Comparison of ENCODE assay signal across 1 cellular context in the genomic region with DNA sequence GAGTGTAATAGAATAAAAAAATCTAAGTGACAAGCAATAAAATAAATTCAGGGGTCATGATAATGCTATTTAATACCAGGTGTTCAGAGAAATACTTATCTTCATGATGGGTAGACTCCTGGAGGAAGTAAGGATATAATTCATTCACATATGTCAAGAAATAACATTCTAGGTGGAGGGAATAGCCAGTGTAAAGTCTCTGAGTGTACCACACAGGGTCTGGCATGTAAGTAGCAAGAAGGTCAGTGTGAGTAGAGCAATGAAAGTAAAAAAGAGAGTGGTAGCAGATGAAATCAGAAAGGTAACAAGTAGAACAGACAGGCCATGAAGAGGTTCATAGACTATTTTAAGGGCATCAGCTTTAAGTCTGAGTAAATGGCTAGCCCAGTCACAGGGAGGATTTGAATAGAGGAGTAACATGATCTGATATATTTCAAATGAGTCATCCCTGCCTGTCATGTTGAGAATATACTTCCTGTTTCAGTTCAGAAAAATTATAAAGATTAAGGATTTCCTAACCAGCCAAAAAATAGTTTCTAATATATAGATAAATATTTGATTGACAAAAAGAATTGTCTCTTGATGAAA.
TF ChIP-seq lines count a peak whose summit lies in the region.

No MANE protein-coding gene starts in this region.

TF ChIP-seq in GM23338, 12 proteins besides CTCF, POLR2A, EP300 and RAD21 (continued from another document):
- TF ChIP-seq, protein P1, sequence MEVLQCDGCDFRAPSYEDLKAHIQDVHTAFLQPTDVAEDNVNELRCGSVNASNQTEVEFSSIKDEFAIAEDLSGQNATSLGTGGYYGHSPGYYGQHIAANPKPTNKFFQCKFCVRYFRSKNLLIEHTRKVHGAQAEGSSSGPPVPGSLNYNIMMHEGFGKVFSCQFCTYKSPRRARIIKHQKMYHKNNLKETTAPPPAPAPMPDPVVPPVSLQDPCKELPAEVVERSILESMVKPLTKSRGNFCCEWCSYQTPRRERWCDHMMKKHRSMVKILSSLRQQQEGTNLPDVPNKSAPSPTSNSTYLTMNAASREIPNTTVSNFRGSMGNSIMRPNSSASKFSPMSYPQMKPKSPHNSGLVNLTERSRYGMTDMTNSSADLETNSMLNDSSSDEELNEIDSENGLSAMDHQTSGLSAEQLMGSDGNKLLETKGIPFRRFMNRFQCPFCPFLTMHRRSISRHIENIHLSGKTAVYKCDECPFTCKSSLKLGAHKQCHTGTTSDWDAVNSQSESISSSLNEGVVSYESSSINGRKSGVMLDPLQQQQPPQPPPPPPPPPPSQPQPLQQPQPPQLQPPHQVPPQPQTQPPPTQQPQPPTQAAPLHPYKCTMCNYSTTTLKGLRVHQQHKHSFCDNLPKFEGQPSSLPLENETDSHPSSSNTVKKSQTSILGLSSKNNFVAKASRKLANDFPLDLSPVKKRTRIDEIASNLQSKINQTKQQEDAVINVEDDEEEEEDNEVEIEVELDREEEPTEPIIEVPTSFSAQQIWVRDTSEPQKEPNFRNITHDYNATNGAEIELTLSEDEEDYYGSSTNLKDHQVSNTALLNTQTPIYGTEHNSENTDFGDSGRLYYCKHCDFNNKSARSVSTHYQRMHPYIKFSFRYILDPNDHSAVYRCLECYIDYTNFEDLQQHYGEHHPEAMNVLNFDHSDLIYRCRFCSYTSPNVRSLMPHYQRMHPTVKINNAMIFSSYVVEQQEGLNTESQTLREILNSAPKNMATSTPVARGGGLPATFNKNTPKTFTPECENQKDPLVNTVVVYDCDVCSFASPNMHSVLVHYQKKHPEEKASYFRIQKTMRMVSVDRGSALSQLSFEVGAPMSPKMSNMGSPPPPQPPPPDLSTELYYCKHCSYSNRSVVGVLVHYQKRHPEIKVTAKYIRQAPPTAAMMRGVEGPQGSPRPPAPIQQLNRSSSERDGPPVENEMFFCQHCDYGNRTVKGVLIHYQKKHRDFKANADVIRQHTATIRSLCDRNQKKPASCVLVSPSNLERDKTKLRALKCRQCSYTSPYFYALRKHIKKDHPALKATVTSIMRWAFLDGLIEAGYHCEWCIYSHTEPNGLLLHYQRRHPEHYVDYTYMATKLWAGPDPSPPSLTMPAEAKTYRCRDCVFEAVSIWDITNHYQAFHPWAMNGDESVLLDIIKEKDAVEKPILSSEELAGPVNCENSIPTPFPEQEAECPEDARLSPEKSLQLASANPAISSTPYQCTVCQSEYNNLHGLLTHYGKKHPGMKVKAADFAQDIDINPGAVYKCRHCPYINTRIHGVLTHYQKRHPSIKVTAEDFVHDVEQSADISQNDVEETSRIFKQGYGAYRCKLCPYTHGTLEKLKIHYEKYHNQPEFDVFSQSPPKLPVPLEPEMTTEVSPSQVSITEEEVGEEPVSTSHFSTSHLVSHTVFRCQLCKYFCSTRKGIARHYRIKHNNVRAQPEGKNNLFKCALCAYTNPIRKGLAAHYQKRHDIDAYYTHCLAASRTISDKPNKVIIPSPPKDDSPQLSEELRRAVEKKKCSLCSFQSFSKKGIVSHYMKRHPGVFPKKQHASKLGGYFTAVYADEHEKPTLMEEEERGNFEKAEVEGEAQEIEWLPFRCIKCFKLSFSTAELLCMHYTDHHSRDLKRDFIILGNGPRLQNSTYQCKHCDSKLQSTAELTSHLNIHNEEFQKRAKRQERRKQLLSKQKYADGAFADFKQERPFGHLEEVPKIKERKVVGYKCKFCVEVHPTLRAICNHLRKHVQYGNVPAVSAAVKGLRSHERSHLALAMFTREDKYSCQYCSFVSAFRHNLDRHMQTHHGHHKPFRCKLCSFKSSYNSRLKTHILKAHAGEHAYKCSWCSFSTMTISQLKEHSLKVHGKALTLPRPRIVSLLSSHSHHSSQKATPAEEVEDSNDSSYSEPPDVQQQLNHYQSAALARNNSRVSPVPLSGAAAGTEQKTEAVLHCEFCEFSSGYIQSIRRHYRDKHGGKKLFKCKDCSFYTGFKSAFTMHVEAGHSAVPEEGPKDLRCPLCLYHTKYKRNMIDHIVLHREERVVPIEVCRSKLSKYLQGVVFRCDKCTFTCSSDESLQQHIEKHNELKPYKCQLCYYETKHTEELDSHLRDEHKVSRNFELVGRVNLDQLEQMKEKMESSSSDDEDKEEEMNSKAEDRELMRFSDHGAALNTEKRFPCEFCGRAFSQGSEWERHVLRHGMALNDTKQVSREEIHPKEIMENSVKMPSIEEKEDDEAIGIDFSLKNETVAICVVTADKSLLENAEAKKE (CRISPR knock-in tag; IDR thresholded peaks at IDR 0.05), result no peak
- TF ChIP-seq EZH2phosphoT487 (IDR thresholded peaks at IDR 0.05; ENCODE audit: unreplicated experiment), result no peak
- TF ChIP-seq ZNF331 (CRISPR knock-in tag; IDR thresholded peaks at IDR 0.05; ENCODE audit: low read depth), result no peak
- TF ChIP-seq, protein P2, sequence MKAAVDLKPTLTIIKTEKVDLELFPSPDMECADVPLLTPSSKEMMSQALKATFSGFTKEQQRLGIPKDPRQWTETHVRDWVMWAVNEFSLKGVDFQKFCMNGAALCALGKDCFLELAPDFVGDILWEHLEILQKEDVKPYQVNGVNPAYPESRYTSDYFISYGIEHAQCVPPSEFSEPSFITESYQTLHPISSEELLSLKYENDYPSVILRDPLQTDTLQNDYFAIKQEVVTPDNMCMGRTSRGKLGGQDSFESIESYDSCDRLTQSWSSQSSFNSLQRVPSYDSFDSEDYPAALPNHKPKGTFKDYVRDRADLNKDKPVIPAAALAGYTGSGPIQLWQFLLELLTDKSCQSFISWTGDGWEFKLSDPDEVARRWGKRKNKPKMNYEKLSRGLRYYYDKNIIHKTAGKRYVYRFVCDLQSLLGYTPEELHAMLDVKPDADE (IDR thresholded peaks at IDR 0.05), result no peak
- TF ChIP-seq POLR2AphosphoS5 (IDR thresholded peaks at IDR 0.05; ENCODE audit: low read depth), result no peak
- TF ChIP-seq CREB1 (CRISPR knock-in tag; IDR thresholded peaks at IDR 0.05; ENCODE audit: low read depth), result no peak
